In genomic region chr2:27262379-27263286, GRCh38 we compare ENCODE assay signal across 8 cellular contexts. TPM values are rescaled to one million over a fixed set of nuclear protein-coding genes. Genes with fewer than 3 reads are reported as not detected.
DNase-seq lines count a peak whose midpoint lies in the region; ATAC-seq, FAIRE-seq and TF ChIP-seq lines count a peak whose summit lies in the region.

SLC30A3 (minus strand) TSS chr2:27263047; CDS start chr2:27262906, 141 bp downstream.

- ATAC-seq in GM12878 = peak; percentile 75
- ATAC-seq in HG03095 (IDR thresholded peaks at IDR 0.05; ENCODE audit: unreplicated experiment) = no peak
- ATAC-seq in GM21381 (IDR thresholded peaks at IDR 0.05; ENCODE audit: unreplicated experiment) = no peak

- RAD21 ChIA-PET in GM12878 (lab: Charles Lee; ENCODE audit: unreplicated experiment) = interaction anchor here (1.0 kb wide), 1 partner anchor 17 kb away, joined by 3 read pairs; no protein-coding TSS in a partner anchor

- H3K4me2 ChIP-seq in GM12878 (ENCODE audit: control insufficient read depth, insufficient read depth) = peak within 1 kb of the TSS; percentile 98

- H3K9me3 ChIP-seq in GM12878 (replicated peaks; ENCODE audit: control insufficient read depth, insufficient read depth, low read length) = no peaks in the 10 kb centered on the region

- H3K9me3 Mint-ChIP-seq in T-helper 2 cell treated with Interferon-gamma antibody and Interleukin-4, amounts not matched to agents 5 μg/mL and 100 μg/mL, for 36 hours = no peaks in the 10 kb centered on the region

- H3K9ac ChIP-seq in GM12878 (ENCODE audit: control insufficient read depth, insufficient read depth, low read length) = no peak within 1 kb of the TSS

- intact Hi-C loops in GM12878 (cut with micrococcal nuclease; ENCODE audit: unreplicated experiment) = no loop called here

- H3K27ac Mint-ChIP-seq in T-helper 2 cell treated with Interferon-gamma antibody and Interleukin-4, amounts not matched to agents 5 μg/mL and 100 μg/mL, for 36 hours = peak within 1 kb of the TSS; percentile 29

- H3K4me1 Mint-ChIP-seq in T-helper 2 cell treated with Interferon-gamma antibody and Interleukin-4, amounts not matched to agents 5 μg/mL and 100 μg/mL, for 36 hours (ENCODE audit: low read depth) = peaks cover 17% of the 10 kb centered on the region

- H3K4me3 Mint-ChIP-seq in T-helper 2 cell treated with Interferon-gamma antibody and Interleukin-4, amounts not matched to agents 5 μg/mL and 100 μg/mL, for 36 hours = peak within 1 kb of the TSS; percentile 93

- CTCF ChIA-PET in GM12878 (lab: Yijun Ruan, JAX) = interaction anchor here (1.7 kb wide), 1 partner anchor 17 kb away, joined by 6 read pairs; no protein-coding TSS in a partner anchor

- no peaks in the 10 kb centered on the region for H3K79me2 ChIP-seq in GM12878 (ENCODE audit: control insufficient read depth, insufficient read depth, low read length)

- WGBS in GM12878 (ENCODE audit: insufficient coverage, insufficient replicate concordance, low lambda C conversion rate, missing lambda C conversion rate) = 5% methylated on average over 58 of the region's 96 CpGs

- DNase-seq in COR-L47 (lab: John Stamatoyannopoulos, UW) (peak; percentile 41), HTR-8/SVneo (ENCODE audit: insufficient read length, low spot score) (peak; percentile 89), GM12878 (ENCODE audit: low read depth, low spot score) (no peak), iPS-NIHi7 (ENCODE audit: extremely low spot score) (peak; percentile 63)
- DNase-seq in T-helper 2 cell treated with Interferon-gamma antibody and Interleukin-4, amounts not matched to agents 5 μg/mL and 100 μg/mL, for 36 hours (ENCODE audit: low spot score) = peak; percentile 66
- peak; percentile 51 to 73 (median 54) for DNase-seq in stimulated activated CD4-positive, alpha-beta T cell treated with anti-CD3 and anti-CD28 coated beads, Interleukin-12 subunit alpha, Interleukin-12 subunit beta, amount 100 ng/mL, for 48 hours (ENCODE audit: low read depth in 2 of 3, low spot score in 1 of 3)

- FAIRE-seq in HTR-8/SVneo (lab: Jason Lieb, UNC) (peak; percentile 84), GM12878 (lab: Jason Lieb, UNC) (no peak)

- H4K20me1 ChIP-seq in GM12878 (ENCODE audit: control insufficient read depth, insufficient read depth) = no peaks in the 10 kb centered on the region

- H3K36me3 Mint-ChIP-seq in T-helper 2 cell treated with Interferon-gamma antibody and Interleukin-4, amounts not matched to agents 5 μg/mL and 100 μg/mL, for 36 hours (ENCODE audit: low read depth) = peaks cover 2% of the 10 kb centered on the region

- H3K4me3 ChIP-seq in GM12878 = peak within 1 kb of the TSS; percentile 76; the same call in 1 of the 2 replicates

- peaks cover 45% of the 10 kb centered on the region for H3K27me3 Mint-ChIP-seq in T-helper 2 cell treated with Interferon-gamma antibody and Interleukin-4, amounts not matched to agents 5 μg/mL and 100 μg/mL, for 36 hours (ENCODE audit: low read depth)

- peaks cover 24 to 41% of the 10 kb centered on the region in 2 experiments for H3K27me3 ChIP-seq in GM12878 (replicated peaks in 1 of 2; ENCODE audit: control insufficient read depth in 2 of 2, insufficient read depth in 2 of 2, low read length in 1 of 2)

- no peak for TF ChIP-seq CTCF in GM12878 (IDR thresholded peaks at IDR 0.05 in 2 of 3, conservative IDR thresholded peaks at IDR 0.05 in 1 of 3; ENCODE audit: control insufficient read depth in 2 of 3, extremely low read depth in 1 of 3, insufficient read depth in 1 of 3, low read depth in 3 of 3, low read length in 3 of 3)

- SMC1A ChIA-PET in GM12878 (lab: Charles Lee; ENCODE audit: uncharacterized antibody, unreplicated experiment) = no interaction called here

- in situ Hi-C loops in GM12878 (cut with MboI) = no loop called here

- H3K36me3 ChIP-seq in GM12878 (ENCODE audit: control insufficient read depth in 2 of 2, insufficient read depth in 2 of 2, low read length in 1 of 2) = no peaks in the 10 kb centered on the region

- TF ChIP-seq POLR2A in GM12878 (IDR thresholded peaks at IDR 0.05; ENCODE audit: low read depth, low read length) = no peak; the same call in 1 of the 2 replicates

- TF ChIP-seq RAD21 in GM12878 (IDR thresholded peaks at IDR 0.05; ENCODE audit: insufficient read depth, low read depth, low read length) = no peak

- no peak within 1 kb of the TSS for H3K27ac ChIP-seq in GM12878 (ENCODE audit: control insufficient read depth, insufficient read depth)

- no TSS peak for BruUV-seq in GM12878 (replicated peaks; lab: Mats Ljungman, UMichigan)

- H3K4me1 ChIP-seq in GM12878 (ENCODE audit: control insufficient read depth, insufficient read depth, low read length) = peaks cover 18% of the 10 kb centered on the region

- no peak for TF ChIP-seq EP300 in GM12878 (IDR thresholded peaks at IDR 0.05; ENCODE audit: borderline replicate concordance in 1 of 2, control insufficient read depth in 1 of 2, low read depth in 2 of 2, low read length in 2 of 2)

- POLR2A ChIA-PET in GM12878 (lab: Charles Lee) = no interaction called here

- H2AFZ ChIP-seq in GM12878 (ENCODE audit: control insufficient read depth, low read depth, low read length) = peak within 1 kb of the TSS; percentile 47

TF ChIP-seq in GM12878, 131 proteins besides CTCF, POLR2A, EP300 and RAD21:
- peak; percentile 44; the same call in 1 of the 2 replicates for TF ChIP-seq BMI1 (IDR thresholded peaks at IDR 0.05; ENCODE audit: borderline replicate concordance)
- TF ChIP-seq ZNF687 (IDR thresholded peaks at IDR 0.05) = no peak
- peak; percentile 73 for TF ChIP-seq SUZ12 (IDR thresholded peaks at IDR 0.05; ENCODE audit: unreplicated experiment)
- no peak for TF ChIP-seq SIN3A (IDR thresholded peaks at IDR 0.05; ENCODE audit: low read depth, low read length)

RNA-seq across cellular contexts. Expression of gene SLC30A3, which starts in this region (rescaled TPM):
- total RNA-seq in GM12878 (2013; cell fraction: nucleolus; rRNA removed) = 1.3 TPM in 1 of 2 replicates, not detected in the other
- not detected in 2 replicates for total RNA-seq in GM12878 (2014; rRNA removed)
- not detected in 2 replicates for total RNA-seq in GM12878 (2014; rRNA removed; fragmentation: Illumina TruSeq; extraction: Trizol)
- not detected in 2 replicates for total RNA-seq in GM12878 (2021)
- 0.24 TPM for polyA plus RNA-seq in GM12878 (2011; ENCODE audit: low read depth)
- polyA plus RNA-seq in GM12878 (2011; rRNA removed) = 0.12 and 0.23 TPM in 2 replicates
- polyA plus RNA-seq in GM12878 (2011; cell fraction: cytosol; rRNA removed) = 0.39 and 0.47 TPM in 2 replicates
- polyA plus RNA-seq in GM12878 (2011; cell fraction: nucleus; rRNA removed) = 1.3 and 1.8 TPM in 2 replicates
- 0.18 and 0.20 TPM in 2 replicates for polyA plus RNA-seq in GM12878 (2012)
- not detected in 2 replicates for polyA plus RNA-seq in GM12878 (2014; fragmentation: Illumina TruSeq; extraction: Trizol)
- polyA plus RNA-seq in GM12878 (2014; fragmentation: Nextera tagmentation; extraction: Ambion mirVana) = not detected
- polyA plus RNA-seq in GM12878 (2014; rRNA removed) = 0.06 TPM in 1 of 2 replicates, not detected in the other
- not detected for polyA plus RNA-seq in GM12878 (2016; fragmentation: Nextera tagmentation; extraction: Ambion mirVana)
- polyA minus RNA-seq in GM12878 (2011; rRNA and poly(A)+ RNA removed) = 0.07 and 0.15 TPM in 2 replicates
- 0.62 TPM in 1 of 2 replicates, not detected in the other for polyA minus RNA-seq in GM12878 (2011; cell fraction: cytosol; rRNA and poly(A)+ RNA removed)
- polyA minus RNA-seq in GM12878 (2011; cell fraction: nucleus; rRNA and poly(A)+ RNA removed) = 0.12 and 0.19 TPM in 2 replicates
